In the genomic region with DNA sequence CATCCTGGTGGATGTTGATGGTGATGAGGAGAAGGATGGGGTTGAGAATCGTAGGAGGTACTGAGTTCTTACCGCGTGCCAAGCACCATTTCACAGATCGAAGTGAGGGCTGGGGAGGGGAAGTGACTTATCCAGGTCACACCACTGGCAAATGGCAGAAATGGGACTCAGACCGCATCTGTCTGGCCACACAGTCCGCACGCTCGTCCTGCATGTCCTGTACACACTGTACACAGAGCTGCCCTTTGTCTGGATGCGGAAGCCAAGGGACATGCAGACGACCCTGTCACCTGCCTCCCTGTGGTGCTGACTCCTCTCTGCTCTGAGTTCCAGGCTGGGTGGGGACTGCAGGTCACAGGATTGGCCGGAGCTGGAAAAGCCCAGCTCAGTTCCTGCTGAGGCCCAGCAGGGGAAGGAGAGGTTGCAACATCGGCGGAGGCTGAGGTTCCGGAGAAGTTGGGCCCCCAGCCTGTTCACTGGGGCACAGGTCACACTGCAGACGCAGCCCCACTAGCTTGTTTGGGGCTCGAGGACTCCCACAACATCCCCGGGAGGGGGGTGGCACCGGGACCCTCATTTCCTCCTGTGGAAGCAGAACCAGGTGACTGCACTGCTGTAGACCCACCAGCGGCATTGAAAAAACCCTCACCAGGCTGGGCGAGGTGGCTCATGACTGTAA, we compare ENCODE assay signal across 1 cellular context.
A peak's percentile ranks its signal among the peaks of the same experiment; 100 is the strongest.
TF ChIP-seq lines count a peak whose summit lies in the region.

No MANE protein-coding gene starts in this region.

TF ChIP-seq in HepG2, 621 proteins besides CTCF, POLR2A, EP300 and RAD21 (continued from another document and continues in another):
- TF ChIP-seq, protein P1, sequence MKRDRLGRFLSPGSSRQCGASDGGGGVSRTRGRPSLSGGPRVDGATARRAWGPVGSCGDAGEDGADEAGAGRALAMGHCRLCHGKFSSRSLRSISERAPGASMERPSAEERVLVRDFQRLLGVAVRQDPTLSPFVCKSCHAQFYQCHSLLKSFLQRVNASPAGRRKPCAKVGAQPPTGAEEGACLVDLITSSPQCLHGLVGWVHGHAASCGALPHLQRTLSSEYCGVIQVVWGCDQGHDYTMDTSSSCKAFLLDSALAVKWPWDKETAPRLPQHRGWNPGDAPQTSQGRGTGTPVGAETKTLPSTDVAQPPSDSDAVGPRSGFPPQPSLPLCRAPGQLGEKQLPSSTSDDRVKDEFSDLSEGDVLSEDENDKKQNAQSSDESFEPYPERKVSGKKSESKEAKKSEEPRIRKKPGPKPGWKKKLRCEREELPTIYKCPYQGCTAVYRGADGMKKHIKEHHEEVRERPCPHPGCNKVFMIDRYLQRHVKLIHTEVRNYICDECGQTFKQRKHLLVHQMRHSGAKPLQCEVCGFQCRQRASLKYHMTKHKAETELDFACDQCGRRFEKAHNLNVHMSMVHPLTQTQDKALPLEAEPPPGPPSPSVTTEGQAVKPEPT (CRISPR knock-in tag; IDR thresholded peaks at IDR 0.05; ENCODE audit: low read depth) = peak; percentile 89; the same call in 1 of the 2 replicates
- TF ChIP-seq, protein P2, sequence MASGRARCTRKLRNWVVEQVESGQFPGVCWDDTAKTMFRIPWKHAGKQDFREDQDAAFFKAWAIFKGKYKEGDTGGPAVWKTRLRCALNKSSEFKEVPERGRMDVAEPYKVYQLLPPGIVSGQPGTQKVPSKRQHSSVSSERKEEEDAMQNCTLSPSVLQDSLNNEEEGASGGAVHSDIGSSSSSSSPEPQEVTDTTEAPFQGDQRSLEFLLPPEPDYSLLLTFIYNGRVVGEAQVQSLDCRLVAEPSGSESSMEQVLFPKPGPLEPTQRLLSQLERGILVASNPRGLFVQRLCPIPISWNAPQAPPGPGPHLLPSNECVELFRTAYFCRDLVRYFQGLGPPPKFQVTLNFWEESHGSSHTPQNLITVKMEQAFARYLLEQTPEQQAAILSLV (CRISPR knock-in tag; IDR thresholded peaks at IDR 0.05; ENCODE audit: borderline replicate concordance) = peak; percentile 91
- TF ChIP-seq, protein P3, sequence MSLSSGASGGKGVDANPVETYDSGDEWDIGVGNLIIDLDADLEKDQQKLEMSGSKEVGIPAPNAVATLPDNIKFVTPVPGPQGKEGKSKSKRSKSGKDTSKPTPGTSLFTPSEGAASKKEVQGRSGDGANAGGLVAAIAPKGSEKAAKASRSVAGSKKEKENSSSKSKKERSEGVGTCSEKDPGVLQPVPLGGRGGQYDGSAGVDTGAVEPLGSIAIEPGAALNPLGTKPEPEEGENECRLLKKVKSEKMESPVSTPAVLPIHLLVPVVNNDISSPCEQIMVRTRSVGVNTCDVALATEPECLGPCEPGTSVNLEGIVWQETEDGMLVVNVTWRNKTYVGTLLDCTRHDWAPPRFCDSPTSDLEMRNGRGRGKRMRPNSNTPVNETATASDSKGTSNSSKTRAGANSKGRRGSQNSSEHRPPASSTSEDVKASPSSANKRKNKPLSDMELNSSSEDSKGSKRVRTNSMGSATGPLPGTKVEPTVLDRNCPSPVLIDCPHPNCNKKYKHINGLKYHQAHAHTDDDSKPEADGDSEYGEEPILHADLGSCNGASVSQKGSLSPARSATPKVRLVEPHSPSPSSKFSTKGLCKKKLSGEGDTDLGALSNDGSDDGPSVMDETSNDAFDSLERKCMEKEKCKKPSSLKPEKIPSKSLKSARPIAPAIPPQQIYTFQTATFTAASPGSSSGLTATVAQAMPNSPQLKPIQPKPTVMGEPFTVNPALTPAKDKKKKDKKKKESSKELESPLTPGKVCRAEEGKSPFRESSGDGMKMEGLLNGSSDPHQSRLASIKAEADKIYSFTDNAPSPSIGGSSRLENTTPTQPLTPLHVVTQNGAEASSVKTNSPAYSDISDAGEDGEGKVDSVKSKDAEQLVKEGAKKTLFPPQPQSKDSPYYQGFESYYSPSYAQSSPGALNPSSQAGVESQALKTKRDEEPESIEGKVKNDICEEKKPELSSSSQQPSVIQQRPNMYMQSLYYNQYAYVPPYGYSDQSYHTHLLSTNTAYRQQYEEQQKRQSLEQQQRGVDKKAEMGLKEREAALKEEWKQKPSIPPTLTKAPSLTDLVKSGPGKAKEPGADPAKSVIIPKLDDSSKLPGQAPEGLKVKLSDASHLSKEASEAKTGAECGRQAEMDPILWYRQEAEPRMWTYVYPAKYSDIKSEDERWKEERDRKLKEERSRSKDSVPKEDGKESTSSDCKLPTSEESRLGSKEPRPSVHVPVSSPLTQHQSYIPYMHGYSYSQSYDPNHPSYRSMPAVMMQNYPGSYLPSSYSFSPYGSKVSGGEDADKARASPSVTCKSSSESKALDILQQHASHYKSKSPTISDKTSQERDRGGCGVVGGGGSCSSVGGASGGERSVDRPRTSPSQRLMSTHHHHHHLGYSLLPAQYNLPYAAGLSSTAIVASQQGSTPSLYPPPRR (CRISPR knock-in tag; IDR thresholded peaks at IDR 0.05; ENCODE audit: borderline replicate concordance) = peak; percentile 96
- TF ChIP-seq XRCC5 (optimal IDR thresholded peaks at IDR 0.05; ENCODE audit: low read length) (peak; percentile 92), ZNF598 (CRISPR knock-in tag; IDR thresholded peaks at IDR 0.05; ENCODE audit: borderline replicate concordance) (peak; percentile 80), SMAD1 (CRISPR knock-in tag; IDR thresholded peaks at IDR 0.05; ENCODE audit: borderline replicate concordance, low read depth) (peak; percentile 73; the same call in 1 of the 2 replicates), MZF1 (CRISPR knock-in tag; IDR thresholded peaks at IDR 0.05; ENCODE audit: borderline replicate concordance) (peak; percentile 51; the same call in 1 of the 2 replicates), SMAD3 (CRISPR knock-in tag; IDR thresholded peaks at IDR 0.05) (peak; percentile 93), ATF7-NPFF (CRISPR knock-in tag; IDR thresholded peaks at IDR 0.05; ENCODE audit: low read depth) (peak; percentile 73), KLF15 (CRISPR knock-in tag; IDR thresholded peaks at IDR 0.05; ENCODE audit: borderline replicate concordance) (no peak), KDM3A (CRISPR knock-in tag; IDR thresholded peaks at IDR 0.05; ENCODE audit: low read depth) (peak; percentile 92), ZSCAN31 (CRISPR knock-in tag; IDR thresholded peaks at IDR 0.05; ENCODE audit: low read depth) (peak; percentile 97), SRF (IDR thresholded peaks at IDR 0.05; ENCODE audit: low read depth, low read length) (0 out of 2 replicates have a peak, but pooled peaks have one; percentile 1), ZNF124 (CRISPR knock-in tag; IDR thresholded peaks at IDR 0.05) (peak; percentile 88), GLI4 (CRISPR knock-in tag; IDR thresholded peaks at IDR 0.05; ENCODE audit: borderline replicate concordance) (peak; percentile 49; the same call in 1 of the 2 replicates), KAT2B (IDR thresholded peaks at IDR 0.05; ENCODE audit: borderline replicate concordance, low read depth, low read length) (no peak), MTF1 (CRISPR knock-in tag; IDR thresholded peaks at IDR 0.05) (no peak)
- TF ChIP-seq, protein P4, sequence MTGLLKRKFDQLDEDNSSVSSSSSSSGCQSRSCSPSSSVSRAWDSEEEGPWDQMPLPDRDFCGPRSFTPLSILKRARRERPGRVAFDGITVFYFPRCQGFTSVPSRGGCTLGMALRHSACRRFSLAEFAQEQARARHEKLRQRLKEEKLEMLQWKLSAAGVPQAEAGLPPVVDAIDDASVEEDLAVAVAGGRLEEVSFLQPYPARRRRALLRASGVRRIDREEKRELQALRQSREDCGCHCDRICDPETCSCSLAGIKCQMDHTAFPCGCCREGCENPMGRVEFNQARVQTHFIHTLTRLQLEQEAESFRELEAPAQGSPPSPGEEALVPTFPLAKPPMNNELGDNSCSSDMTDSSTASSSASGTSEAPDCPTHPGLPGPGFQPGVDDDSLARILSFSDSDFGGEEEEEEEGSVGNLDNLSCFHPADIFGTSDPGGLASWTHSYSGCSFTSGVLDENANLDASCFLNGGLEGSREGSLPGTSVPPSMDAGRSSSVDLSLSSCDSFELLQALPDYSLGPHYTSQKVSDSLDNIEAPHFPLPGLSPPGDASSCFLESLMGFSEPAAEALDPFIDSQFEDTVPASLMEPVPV (CRISPR knock-in tag; IDR thresholded peaks at IDR 0.05) = no peak
- TF ChIP-seq, protein P5, sequence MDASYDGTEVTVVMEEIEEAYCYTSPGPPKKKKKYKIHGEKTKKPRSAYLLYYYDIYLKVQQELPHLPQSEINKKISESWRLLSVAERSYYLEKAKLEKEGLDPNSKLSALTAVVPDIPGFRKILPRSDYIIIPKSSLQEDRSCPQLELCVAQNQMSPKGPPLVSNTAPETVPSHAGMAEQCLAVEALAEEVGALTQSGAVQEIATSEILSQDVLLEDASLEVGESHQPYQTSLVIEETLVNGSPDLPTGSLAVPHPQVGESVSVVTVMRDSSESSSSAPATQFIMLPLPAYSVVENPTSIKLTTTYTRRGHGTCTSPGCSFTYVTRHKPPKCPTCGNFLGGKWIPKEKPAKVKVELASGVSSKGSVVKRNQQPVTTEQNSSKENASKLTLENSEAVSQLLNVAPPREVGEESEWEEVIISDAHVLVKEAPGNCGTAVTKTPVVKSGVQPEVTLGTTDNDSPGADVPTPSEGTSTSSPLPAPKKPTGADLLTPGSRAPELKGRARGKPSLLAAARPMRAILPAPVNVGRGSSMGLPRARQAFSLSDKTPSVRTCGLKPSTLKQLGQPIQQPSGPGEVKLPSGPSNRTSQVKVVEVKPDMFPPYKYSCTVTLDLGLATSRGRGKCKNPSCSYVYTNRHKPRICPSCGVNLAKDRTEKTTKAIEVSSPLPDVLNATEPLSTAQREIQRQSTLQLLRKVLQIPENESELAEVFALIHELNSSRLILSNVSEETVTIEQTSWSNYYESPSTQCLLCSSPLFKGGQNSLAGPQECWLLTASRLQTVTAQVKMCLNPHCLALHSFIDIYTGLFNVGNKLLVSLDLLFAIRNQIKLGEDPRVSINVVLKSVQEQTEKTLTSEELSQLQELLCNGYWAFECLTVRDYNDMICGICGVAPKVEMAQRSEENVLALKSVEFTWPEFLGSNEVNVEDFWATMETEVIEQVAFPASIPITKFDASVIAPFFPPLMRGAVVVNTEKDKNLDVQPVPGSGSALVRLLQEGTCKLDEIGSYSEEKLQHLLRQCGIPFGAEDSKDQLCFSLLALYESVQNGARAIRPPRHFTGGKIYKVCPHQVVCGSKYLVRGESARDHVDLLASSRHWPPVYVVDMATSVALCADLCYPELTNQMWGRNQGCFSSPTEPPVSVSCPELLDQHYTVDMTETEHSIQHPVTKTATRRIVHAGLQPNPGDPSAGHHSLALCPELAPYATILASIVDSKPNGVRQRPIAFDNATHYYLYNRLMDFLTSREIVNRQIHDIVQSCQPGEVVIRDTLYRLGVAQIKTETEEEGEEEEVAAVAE (CRISPR knock-in tag; IDR thresholded peaks at IDR 0.05; ENCODE audit: borderline replicate concordance) = peak; percentile 78; the same call in 1 of the 2 replicates
- TF ChIP-seq, protein P6, sequence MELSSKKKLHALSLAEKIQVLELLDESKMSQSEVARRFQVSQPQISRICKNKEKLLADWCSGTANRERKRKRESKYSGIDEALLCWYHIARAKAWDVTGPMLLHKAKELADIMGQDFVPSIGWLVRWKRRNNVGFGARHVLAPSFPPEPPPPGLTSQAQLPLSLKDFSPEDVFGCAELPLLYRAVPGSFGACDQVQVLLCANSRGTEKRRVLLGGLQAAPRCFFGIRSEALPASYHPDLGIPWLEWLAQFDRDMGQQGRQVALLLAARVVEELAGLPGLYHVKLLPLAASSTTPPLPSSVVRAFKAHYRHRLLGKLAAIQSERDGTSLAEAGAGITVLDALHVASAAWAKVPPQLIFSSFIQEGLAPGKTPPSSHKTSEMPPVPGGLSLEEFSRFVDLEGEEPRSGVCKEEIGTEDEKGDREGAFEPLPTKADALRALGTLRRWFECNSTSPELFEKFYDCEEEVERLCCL (CRISPR knock-in tag; IDR thresholded peaks at IDR 0.05; ENCODE audit: borderline replicate concordance) = peak; percentile 90; the same call in 1 of the 2 replicates
- TF ChIP-seq, protein P7, sequence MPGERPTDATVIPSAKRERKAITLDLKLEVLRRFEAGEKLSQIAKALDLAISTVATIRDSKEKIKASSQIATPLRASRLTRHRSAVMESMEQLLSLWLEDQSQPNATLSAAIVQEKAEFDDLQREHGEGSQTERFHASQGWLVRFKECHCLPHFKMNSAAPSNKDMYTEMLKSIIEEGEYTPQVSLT (CRISPR knock-in tag; IDR thresholded peaks at IDR 0.05; ENCODE audit: borderline replicate concordance, low read depth) = peak; percentile 77; the same call in 1 of the 2 replicates
- TF ChIP-seq, protein P8, sequence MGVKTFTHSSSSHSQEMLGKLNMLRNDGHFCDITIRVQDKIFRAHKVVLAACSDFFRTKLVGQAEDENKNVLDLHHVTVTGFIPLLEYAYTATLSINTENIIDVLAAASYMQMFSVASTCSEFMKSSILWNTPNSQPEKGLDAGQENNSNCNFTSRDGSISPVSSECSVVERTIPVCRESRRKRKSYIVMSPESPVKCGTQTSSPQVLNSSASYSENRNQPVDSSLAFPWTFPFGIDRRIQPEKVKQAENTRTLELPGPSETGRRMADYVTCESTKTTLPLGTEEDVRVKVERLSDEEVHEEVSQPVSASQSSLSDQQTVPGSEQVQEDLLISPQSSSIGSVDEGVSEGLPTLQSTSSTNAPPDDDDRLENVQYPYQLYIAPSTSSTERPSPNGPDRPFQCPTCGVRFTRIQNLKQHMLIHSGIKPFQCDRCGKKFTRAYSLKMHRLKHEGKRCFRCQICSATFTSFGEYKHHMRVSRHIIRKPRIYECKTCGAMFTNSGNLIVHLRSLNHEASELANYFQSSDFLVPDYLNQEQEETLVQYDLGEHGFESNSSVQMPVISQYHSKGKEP (CRISPR knock-in tag; IDR thresholded peaks at IDR 0.05) = no peak
- TF ChIP-seq, protein P9, sequence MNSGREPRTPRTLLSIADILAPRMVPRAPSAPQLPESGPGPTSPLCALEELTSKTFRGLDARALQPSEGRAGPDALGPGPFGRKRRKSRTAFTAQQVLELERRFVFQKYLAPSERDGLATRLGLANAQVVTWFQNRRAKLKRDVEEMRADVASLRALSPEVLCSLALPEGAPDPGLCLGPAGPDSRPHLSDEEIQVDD (CRISPR knock-in tag; IDR thresholded peaks at IDR 0.05; ENCODE audit: borderline replicate concordance) = no peak; the same call in 1 of the 2 replicates
- TF ChIP-seq, protein P10, sequence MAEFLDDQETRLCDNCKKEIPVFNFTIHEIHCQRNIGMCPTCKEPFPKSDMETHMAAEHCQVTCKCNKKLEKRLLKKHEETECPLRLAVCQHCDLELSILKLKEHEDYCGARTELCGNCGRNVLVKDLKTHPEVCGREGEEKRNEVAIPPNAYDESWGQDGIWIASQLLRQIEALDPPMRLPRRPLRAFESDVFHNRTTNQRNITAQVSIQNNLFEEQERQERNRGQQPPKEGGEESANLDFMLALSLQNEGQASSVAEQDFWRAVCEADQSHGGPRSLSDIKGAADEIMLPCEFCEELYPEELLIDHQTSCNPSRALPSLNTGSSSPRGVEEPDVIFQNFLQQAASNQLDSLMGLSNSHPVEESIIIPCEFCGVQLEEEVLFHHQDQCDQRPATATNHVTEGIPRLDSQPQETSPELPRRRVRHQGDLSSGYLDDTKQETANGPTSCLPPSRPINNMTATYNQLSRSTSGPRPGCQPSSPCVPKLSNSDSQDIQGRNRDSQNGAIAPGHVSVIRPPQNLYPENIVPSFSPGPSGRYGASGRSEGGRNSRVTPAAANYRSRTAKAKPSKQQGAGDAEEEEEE (CRISPR knock-in tag; IDR thresholded peaks at IDR 0.05; ENCODE audit: borderline replicate concordance) = peak; percentile 88; the same call in 1 of the 2 replicates
- TF ChIP-seq, protein P11, sequence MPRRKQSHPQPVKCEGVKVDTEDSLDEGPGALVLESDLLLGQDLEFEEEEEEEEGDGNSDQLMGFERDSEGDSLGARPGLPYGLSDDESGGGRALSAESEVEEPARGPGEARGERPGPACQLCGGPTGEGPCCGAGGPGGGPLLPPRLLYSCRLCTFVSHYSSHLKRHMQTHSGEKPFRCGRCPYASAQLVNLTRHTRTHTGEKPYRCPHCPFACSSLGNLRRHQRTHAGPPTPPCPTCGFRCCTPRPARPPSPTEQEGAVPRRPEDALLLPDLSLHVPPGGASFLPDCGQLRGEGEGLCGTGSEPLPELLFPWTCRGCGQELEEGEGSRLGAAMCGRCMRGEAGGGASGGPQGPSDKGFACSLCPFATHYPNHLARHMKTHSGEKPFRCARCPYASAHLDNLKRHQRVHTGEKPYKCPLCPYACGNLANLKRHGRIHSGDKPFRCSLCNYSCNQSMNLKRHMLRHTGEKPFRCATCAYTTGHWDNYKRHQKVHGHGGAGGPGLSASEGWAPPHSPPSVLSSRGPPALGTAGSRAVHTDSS (CRISPR knock-in tag; conservative IDR thresholded peaks at IDR 0.05) = no peak
